ENCODE assay signal across 14 cellular contexts in the genomic region with DNA sequence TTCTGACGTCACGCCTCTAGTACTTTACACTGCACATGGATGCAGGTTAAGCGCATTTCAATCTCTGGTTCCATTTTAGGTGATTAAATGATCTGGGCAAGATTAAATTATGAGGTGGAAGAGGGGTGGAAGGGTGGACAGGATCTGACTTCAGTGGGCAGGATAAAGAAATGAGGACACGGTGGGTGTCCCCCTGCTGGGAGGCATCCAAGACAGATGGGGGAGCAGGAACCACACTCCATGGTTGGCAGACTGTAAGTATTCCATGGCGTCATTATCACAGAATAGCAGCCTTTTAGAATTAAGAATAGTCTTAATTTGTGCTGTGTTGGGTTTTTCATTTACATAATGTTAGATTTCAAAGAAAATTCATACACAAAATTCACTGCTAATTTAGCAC.
"Had no signal": no experiment of that assay in that cellular context is flagged by ENCODE, and none has a peak within 500 bp of the region (broad histone marks: within the 10 kb centered on the region; RNA-seq: fewer than 3 reads in every experiment).

No MANE protein-coding gene starts in this region.

- H3K9me3 Mint-ChIP-seq: activated CD4-positive, alpha-beta memory T cell treated with anti-CD3 and anti-CD28 coated beads for 36 hours; nephron; stimulated activated naive CD8-positive, alpha-beta T cell treated with anti-CD3 and anti-CD28 coated beads, Interleukin-15, amount 100 ng/mL, for 72 hours had no signal

- H3K4me3 Mint-ChIP-seq: activated CD4-positive, alpha-beta memory T cell treated with anti-CD3 and anti-CD28 coated beads for 36 hours; nephron had no signal

- H3K27ac ChIP-seq: cardiac muscle cell, heart right ventricle, testis, upper lobe of right lung had no signal

- H3K4me1 ChIP-seq: colonic mucosa, testis, upper lobe of right lung had no signal

- DNase-seq: activated CD8-positive, alpha-beta memory T cell treated with anti-CD3 and anti-CD28 coated beads, Interleukin-2, amount 50 U/mL, for 48 hours; colonic mucosa; foreskin melanocyte; heart right ventricle; left lung; spleen; stimulated activated naive CD8-positive, alpha-beta T cell treated with anti-CD3 and anti-CD28 coated beads, Interleukin-15, amount 100 ng/mL, for 72 hours; testis; upper lobe of right lung had no signal

- H3K27ac Mint-ChIP-seq: nephron had no signal

- H3K4me3 ChIP-seq: cardiac muscle cell, colonic mucosa, heart right ventricle, left lung, spleen, testis, upper lobe of right lung had no signal

- H3K27me3 Mint-ChIP-seq: activated CD4-positive, alpha-beta memory T cell treated with anti-CD3 and anti-CD28 coated beads for 36 hours; stimulated activated naive CD8-positive, alpha-beta T cell treated with anti-CD3 and anti-CD28 coated beads, Interleukin-15, amount 100 ng/mL, for 72 hours had no signal

- H3K36me3 ChIP-seq: cardiac muscle cell, colonic mucosa, heart right ventricle, left lung, spleen, upper lobe of right lung had no signal

- FAIRE-seq: keratinocyte had no signal

- H3K9me3 ChIP-seq: colonic mucosa, heart right ventricle, left lung, spleen, testis, upper lobe of right lung had no signal

- ATAC-seq: heart right ventricle; left lung; sciatic nerve; stimulated activated naive CD8-positive, alpha-beta T cell treated with anti-CD3 and anti-CD28 coated beads, Interleukin-15, amount 100 ng/mL, for 72 hours; upper lobe of right lung had no signal

- H3K27me3 ChIP-seq: cardiac muscle cell, colonic mucosa, heart right ventricle, left lung, spleen, testis, upper lobe of right lung had no signal
